Comparison of ENCODE assay signal across 15 cellular contexts in genomic region chr1:233912447-233912846, GRCh38. TPM values are rescaled to one million over a fixed set of nuclear protein-coding genes. Genes with fewer than 3 reads are reported as not detected.
DNase-seq lines count a peak whose midpoint lies in the region; ATAC-seq, FAIRE-seq and TF ChIP-seq lines count a peak whose summit lies in the region.
"Had no signal": no experiment of that assay in that cellular context is flagged by ENCODE, and none has a peak within 500 bp of the region (broad histone marks: within the 10 kb centered on the region; RNA-seq: fewer than 3 reads in every experiment).

No MANE protein-coding gene starts in this region.

- no peak overlapping the region for H4K5ac ChIP-seq in H9 (ENCODE audit: insufficient read length, low read depth, low read length)

- H3K4me2 ChIP-seq in H9 (ENCODE audit: insufficient read depth, insufficient read length, low read length) = no peak overlapping the region
- no peak overlapping the region for H3K4me2 ChIP-seq in keratinocyte (ENCODE audit: control insufficient read depth, extremely low read depth, insufficient read depth, low read depth, low read length)

- peaks cover 22% of the 10 kb centered on the region for H3K27me3 Mint-ChIP-seq in H9 (ENCODE audit: low read depth)

- H3K18ac ChIP-seq in H9 (ENCODE audit: insufficient read length, low read depth, low read length) = no peak overlapping the region

- no peaks in the 10 kb centered on the region for H3K9me1 ChIP-seq in keratinocyte (ENCODE audit: control insufficient read depth, extremely low read depth, insufficient read depth, low read length)

- no peak overlapping the region for H2BK120ac ChIP-seq in H9 (ENCODE audit: low read depth, low read length, poor library complexity, severe bottlenecking)

- no peak overlapping the region for H2BK12ac ChIP-seq in H9 (ENCODE audit: insufficient read length, low read depth, low read length)

- no peak overlapping the region for H3K23ac ChIP-seq in H9 (ENCODE audit: insufficient read length, low read depth, low read length)

- FAIRE-seq in keratinocyte (lab: Jason Lieb, UNC) (no peak), small intestine (lab: Jason Lieb, UNC) (no peak)
- FAIRE-seq: G401.6, GM12891, GM19239, H1 had no signal

- dilution Hi-C loops in keratinocyte (cut with MboI; ENCODE audit: extremely low pct_ligation_motif_present, low sequenced_read_pairs) = no loop called here

- no peaks in the 10 kb centered on the region for H3K79me1 ChIP-seq in H9 (ENCODE audit: insufficient read depth, low read depth, low read length, poor library complexity, severe bottlenecking)

- H3K4me3 ChIP-seq in keratinocyte (ENCODE audit: control insufficient read depth in 2 of 3, extremely low read depth in 1 of 3, insufficient read depth in 2 of 3, low read depth in 1 of 3, low read length in 3 of 3) (no peak overlapping the region), small intestine (ENCODE audit: low read depth in 1 of 2, low read length in 2 of 2) (no peak overlapping the region)

- H3K79me2 ChIP-seq in H9 (ENCODE audit: insufficient read depth, low read length) = no peaks in the 10 kb centered on the region
- H3K79me2 ChIP-seq in keratinocyte (ENCODE audit: control insufficient read depth, insufficient read depth, low read length) = peaks cover 48% of the 10 kb centered on the region

- no CpG with 5 or more reads among the region's 8 CpGs for WGBS in H9 (ENCODE audit: extremely low coverage, insufficient read length, low lambda C conversion rate)
- WGBS in small intestine, 3 donors = 79 to 87% (median 83%) methylated on average over 8 of the region's 8 CpGs

- peaks cover 7 to 8% of the 10 kb centered on the region in 2 experiments for H3K4me1 Mint-ChIP-seq in H9

- peak overlapping the region in 1 of 3 experiments; percentile 72; a peak in 1 of 7 replicates for H3K27ac Mint-ChIP-seq in H9

- H2AK5ac ChIP-seq in H9 (ENCODE audit: insufficient read length, low read length) = no peak overlapping the region

- H2AFZ ChIP-seq in H9 (ENCODE audit: low read length) (no peak overlapping the region), keratinocyte (ENCODE audit: control insufficient read depth, low read length) (no peak overlapping the region)

- H2BK5ac ChIP-seq in H9 (ENCODE audit: insufficient read length, low read length) = no peak overlapping the region

- H3K9me3 ChIP-seq in H9 (ENCODE audit: control insufficient read depth, low read depth, low read length) (no peaks in the 10 kb centered on the region), keratinocyte (ENCODE audit: control insufficient read depth, low read depth, low read length) (peaks cover 3% of the 10 kb centered on the region), small intestine (ENCODE audit: control insufficient read depth, low read depth) (no peaks in the 10 kb centered on the region)

- no peak overlapping the region for H3K4me3 Mint-ChIP-seq in H9

- H3K36me3 Mint-ChIP-seq in H9 (ENCODE audit: insufficient read depth in 1 of 3, low read depth in 3 of 3) = peaks cover 2 to 15% (median 8%) of the 10 kb centered on the region in 3 experiments; a peak in 5 of 7 replicates

- ATAC-seq in GM18867 (IDR thresholded peaks at IDR 0.05; ENCODE audit: unreplicated experiment) = no peak
- no peak for ATAC-seq in stimulated activated naive CD8-positive, alpha-beta T cell treated with anti-CD3 and anti-CD28 coated beads, Interleukin-15, Interleukin-2, amounts not matched to agents 100 U/mL and 50 U/mL, for 24 hours

- H3K23me2 ChIP-seq in H9 (ENCODE audit: insufficient read length, low read depth, low read length, poor library complexity, severe bottlenecking) = no peaks in the 10 kb centered on the region

- H3K9me3 Mint-ChIP-seq in H9 = peaks cover 10 to 14% of the 10 kb centered on the region in 2 experiments

- H4K20me1 ChIP-seq in H9 (ENCODE audit: control insufficient read depth, insufficient read depth, insufficient read length) (no peaks in the 10 kb centered on the region), keratinocyte (ENCODE audit: control insufficient read depth, extremely low read depth, insufficient read depth, low read length) (no peaks in the 10 kb centered on the region)

- H3K4me1 ChIP-seq in H9 (ENCODE audit: insufficient read depth, low read length) (no peaks in the 10 kb centered on the region), keratinocyte (ENCODE audit: control insufficient read depth, extremely low read depth, insufficient read depth, low read length) (peaks cover 21% of the 10 kb centered on the region), small intestine (ENCODE audit: control insufficient read depth in 2 of 2, insufficient read depth in 1 of 2, low read depth in 1 of 2, low read length in 1 of 2) (no peaks in the 10 kb centered on the region)

- DNase-seq in H9 = no peak
- DNase-seq in RKO (ENCODE audit: low spot score) = peak; percentile 32
- no peak for DNase-seq in keratinocyte (ENCODE audit: low read depth, low spot score)
- no peak for DNase-seq in small intestine
- DNase-seq in RWPE1 (ENCODE audit: low spot score) = no peak
- DNase-seq in stimulated activated naive CD8-positive, alpha-beta T cell treated with anti-CD3 and anti-CD28 coated beads, Interleukin-15, Interleukin-2, amounts not matched to agents 100 U/mL and 50 U/mL, for 24 hours = no peak
- DNase-seq: DMS53, HCEC 1CT, KBM-7 had no signal

- H4K91ac ChIP-seq in H9 (ENCODE audit: insufficient read length, low read depth, low read length) = no peak overlapping the region

- no peak overlapping the region for H3K14ac ChIP-seq in H9 (ENCODE audit: insufficient read depth, low read length)

- no peak overlapping the region for H2BK15ac ChIP-seq in H9 (ENCODE audit: low read depth, low read length)

- no peak overlapping the region for H3K56ac ChIP-seq in H9 (ENCODE audit: insufficient read length, low read depth, low read length)

- peak; percentile 25; the same call in 1 of the 2 replicates for TF ChIP-seq CTCF in C4-2B (conservative IDR thresholded peaks at IDR 0.05)
- TF ChIP-seq CTCF in H9 (conservative IDR thresholded peaks at IDR 0.05) = peak; percentile 29; the same call in 1 of the 3 replicates
- no peak for TF ChIP-seq CTCF in keratinocyte (optimal IDR thresholded peaks at IDR 0.05 in 1 of 3, IDR thresholded peaks at IDR 0.05 in 1 of 3, conservative IDR thresholded peaks at IDR 0.05 in 1 of 3; ENCODE audit: extremely low read depth in 1 of 3, insufficient read depth in 2 of 3, low read length in 3 of 3)
- TF ChIP-seq CTCF in RWPE1 (conservative IDR thresholded peaks at IDR 0.05; ENCODE audit: low read depth) = no peak

- no peak overlapping the region for H2BK20ac ChIP-seq in H9 (ENCODE audit: low read depth, low read length, poor library complexity, severe bottlenecking)

- H3K27me3 ChIP-seq in H9 (ENCODE audit: insufficient read depth, low read length) (no peaks in the 10 kb centered on the region), keratinocyte (ENCODE audit: control insufficient read depth, extremely low read depth, insufficient read depth, low read length) (no peaks in the 10 kb centered on the region), small intestine (ENCODE audit: control insufficient read depth in 2 of 2, insufficient read depth in 2 of 2, low read length in 2 of 2) (no peaks in the 10 kb centered on the region)

- H3K36me3 ChIP-seq in keratinocyte (ENCODE audit: control insufficient read depth in 2 of 2, extremely low read depth in 1 of 2, insufficient read depth in 2 of 2, low read length in 2 of 2) (peaks cover 2 to 3% of the 10 kb centered on the region in 2 experiments), small intestine (ENCODE audit: control insufficient read depth in 2 of 2, insufficient read depth in 2 of 2, low read length in 2 of 2) (no peaks in the 10 kb centered on the region)

- POLR2A ChIA-PET in RWPE1 (lab: Yijun Ruan, JAX; ENCODE audit: low non-redundant PET) = no interaction called here

- H3K9ac ChIP-seq in H9 (ENCODE audit: extremely low read depth, insufficient read length, low read length) = no peak overlapping the region
- no peak overlapping the region for H3K9ac ChIP-seq in keratinocyte (ENCODE audit: control insufficient read depth, extremely low read depth, insufficient read depth, low read length)

- H4K8ac ChIP-seq in H9 (replicated peaks; ENCODE audit: insufficient read length, low read depth, low read length) = no peak overlapping the region

- H3T11ph ChIP-seq in H9 (ENCODE audit: low read length) = no peak overlapping the region

- H3K4ac ChIP-seq in H9 (ENCODE audit: low read depth, low read length) = no peak overlapping the region

- H3K27ac ChIP-seq in C4-2B = no peak overlapping the region
- H3K27ac ChIP-seq in H9 (ENCODE audit: insufficient read length, low read depth, low read length) = no peak overlapping the region
- peak overlapping the region; percentile 43 for H3K27ac ChIP-seq in keratinocyte (ENCODE audit: control insufficient read depth, insufficient read depth, low read length)
- no peak overlapping the region for H3K27ac ChIP-seq in small intestine (ENCODE audit: low read depth in 1 of 2, low read length in 1 of 2)
- no peak overlapping the region for H3K27ac ChIP-seq in RWPE1

- CTCF ChIA-PET in RWPE1 (lab: Yijun Ruan, JAX) = no interaction called here

RNA-seq across cellular contexts. Expression of gene SLC35F3, which starts 8.0 kb away (rescaled TPM):
- total RNA-seq in H9 (2021) = 0.70 and 0.81 TPM in 2 replicates
- polyA plus RNA-seq in keratinocyte (11.7 to 13.8 TPM (median 11.9 TPM) in 3 replicates), small intestine (under 1 TPM in 1 of 3 donors, not detected in 2; 0.07 TPM)
- 1.5 TPM for polyA plus RNA-seq in keratinocyte (2011; ENCODE audit: low read depth)
- polyA plus RNA-seq in keratinocyte (2011; cell fraction: cytosol; rRNA removed) = 10.8 and 12.9 TPM in 2 replicates
- polyA plus RNA-seq in keratinocyte (2011; cell fraction: nucleus; rRNA removed) = 15.0 and 17.4 TPM in 2 replicates
- 4.0 and 10.0 TPM in 2 replicates for polyA plus RNA-seq in keratinocyte (2012; ENCODE audit: low replicate concordance)
- 10.3 to 15.8 TPM (median 12.0 TPM) in 3 replicates for polyA minus RNA-seq in keratinocyte
- polyA minus RNA-seq in keratinocyte (2011; cell fraction: cytosol; rRNA and poly(A)+ RNA removed) = 14.4 TPM
- polyA minus RNA-seq in keratinocyte (2011; cell fraction: nucleus; rRNA and poly(A)+ RNA removed) = 12.5 and 19.5 TPM in 2 replicates

Comparison
In these comparisons a context has a peak if more than half of its experiments do, and no peak if none do; other contexts are left out.
1. CTCF ChIP-seq: peak in C4-2B (single experiment) and H9 (single experiment); none in keratinocyte (0 of 3) and RWPE1 (single experiment).